Comparison of ENCODE assay signal across 20 cellular contexts in genomic region chr20:5161536-5162164, GRCh38. TPM values are rescaled to one million over a fixed set of nuclear protein-coding genes. Genes with fewer than 3 reads are reported as not detected.
A peak's percentile ranks its signal among the peaks of the same experiment; 100 is the strongest.
DNase-seq lines count a peak whose midpoint lies in the region; ATAC-seq, FAIRE-seq and TF ChIP-seq lines count a peak whose summit lies in the region.
"Had no signal": no experiment of that assay in that cellular context is flagged by ENCODE, and none has a peak within 500 bp of the region (broad histone marks: within the 10 kb centered on the region; RNA-seq: fewer than 3 reads in every experiment).

No MANE protein-coding gene starts in this region.

- TF ChIP-seq CTCF in PC-9 (conservative IDR thresholded peaks at IDR 0.05) = no peak
- TF ChIP-seq CTCF in lower lobe of right lung (IDR thresholded peaks at IDR 0.05) = no peak
- no peak for TF ChIP-seq CTCF in coronary artery (IDR thresholded peaks at IDR 0.05)

- DNase-seq in Right ventricle myocardium superior (no peak), cardiac septum (ENCODE audit: low spot score) (no peak), PC-9 (no peak), lower lobe of right lung (no peak), small intestine (no peak), coronary artery (ENCODE audit: low spot score) (no peak)
- DNase-seq in activated naive CD4-positive, alpha-beta T cell treated with anti-CD3 and anti-CD28 coated beads, Interleukin-2, amount 10 ng/mL, durations not matched to agents 7 days and 5 days = no peak
- DNase-seq: C1 segment of cervical spinal cord; Caco-2; CD4-positive, alpha-beta T cell; GOT3; H7; HFFc6 had no signal

- peak overlapping the region in 3 of 10 experiments; percentile 5 to 38 (median 27); a peak in 4 of 20 replicates for H3K4me3 ChIP-seq in BLaER1 treated with 17β-estradiol and CSF1 and Interleukin-3, amounts not matched to agents 10 nM and 100 nM
- H3K4me3 ChIP-seq in PC-9 (no peak overlapping the region), lower lobe of right lung (no peak overlapping the region), small intestine (ENCODE audit: low read depth in 1 of 2, low read length in 2 of 2) (no peak overlapping the region), coronary artery (no peak overlapping the region)

- H4K20me1 ChIP-seq in BLaER1 treated with 17β-estradiol and CSF1 and Interleukin-3, amounts not matched to agents 10 nM and 100 nM = peaks cover 0 to 48% (median 0%) of the 10 kb centered on the region in 11 experiments; a peak in 6 of 22 replicates
- no peaks in the 10 kb centered on the region for H4K20me1 ChIP-seq in PC-9 (ENCODE audit: insufficient read depth)

- H3K4me1 ChIP-seq in BLaER1 treated with 17β-estradiol and CSF1 and Interleukin-3, amounts not matched to agents 10 nM and 100 nM = peaks cover 45 to 71% (median 56%) of the 10 kb centered on the region in 10 experiments
- H3K4me1 ChIP-seq in PC-9 (replicated peaks; ENCODE audit: insufficient read depth) (peaks cover 45% of the 10 kb centered on the region), lower lobe of right lung (peaks cover 31% of the 10 kb centered on the region), small intestine (ENCODE audit: control insufficient read depth in 2 of 2, insufficient read depth in 1 of 2, low read depth in 1 of 2, low read length in 1 of 2) (peaks cover 0 to 3% of the 10 kb centered on the region in 2 donors)
- H3K4me1 ChIP-seq: Caco-2 had no signal

- ATAC-seq in Right ventricle myocardium superior (ENCODE audit: poor library complexity) (peak; percentile 68), lower lobe of right lung (peak; percentile 48 to 81)
- ATAC-seq: HCT116 had no signal

- peaks cover 4% of the 10 kb centered on the region for H3K36me3 Mint-ChIP-seq in activated naive CD4-positive, alpha-beta T cell treated with anti-CD3 and anti-CD28 coated beads, Interleukin-2, amount 10 ng/mL, durations not matched to agents 7 days and 5 days

- no peaks in the 10 kb centered on the region for H3K9me2 ChIP-seq in PC-9 (ENCODE audit: insufficient read depth)

- H3K27me3 ChIP-seq in BLaER1 treated with 17β-estradiol and CSF1 and Interleukin-3, amounts not matched to agents 10 nM and 100 nM = no peaks in the 10 kb centered on the region
- H3K27me3 ChIP-seq in PC-9 (ENCODE audit: insufficient read depth, low read depth) = no peaks in the 10 kb centered on the region
- H3K27me3 ChIP-seq in lower lobe of right lung (ENCODE audit: low read depth) = no peaks in the 10 kb centered on the region
- H3K27me3 ChIP-seq in small intestine (ENCODE audit: control insufficient read depth in 2 of 2, insufficient read depth in 2 of 2, low read length in 2 of 2) = no peaks in the 10 kb centered on the region

- H2AFZ ChIP-seq in PC-9 = no peak overlapping the region

- H3K27me3 Mint-ChIP-seq in activated naive CD4-positive, alpha-beta T cell treated with anti-CD3 and anti-CD28 coated beads, Interleukin-2, amount 10 ng/mL, durations not matched to agents 7 days and 5 days = no peaks in the 10 kb centered on the region
- H3K27me3 Mint-ChIP-seq: B cell; CD4-positive, alpha-beta T cell had no signal

- peak overlapping the region in 8 of 11 experiments; percentile 1 to 82 (median 38); a peak in 11 of 22 replicates for H3K4me2 ChIP-seq in BLaER1 treated with 17β-estradiol and CSF1 and Interleukin-3, amounts not matched to agents 10 nM and 100 nM
- peak overlapping the region; percentile 45; the same call in 1 of the 2 replicates for H3K4me2 ChIP-seq in PC-9

- H3K9ac ChIP-seq in BLaER1 treated with 17β-estradiol and CSF1 and Interleukin-3, amounts not matched to agents 10 nM and 100 nM = peak overlapping the region in 2 of 11 experiments; percentile 51 to 58; a peak in 3 of 22 replicates

- H3K9me3 ChIP-seq in BLaER1 treated with 17β-estradiol and CSF1 and Interleukin-3, amounts not matched to agents 10 nM and 100 nM (replicated peaks in 1 of 11) = peaks cover 0 to 41% (median 30%) of the 10 kb centered on the region in 11 experiments; a peak in 18 of 22 replicates
- H3K9me3 ChIP-seq in PC-9 (ENCODE audit: insufficient read depth, low read depth) (no peaks in the 10 kb centered on the region), lower lobe of right lung (no peaks in the 10 kb centered on the region), small intestine (ENCODE audit: control insufficient read depth, low read depth) (no peaks in the 10 kb centered on the region)
- H3K9me3 ChIP-seq: Caco-2 had no signal

- BruUV-seq in PC-9 (replicated peaks; lab: Mats Ljungman, UMichigan) = no TSS peak

- intact Hi-C loops in Right ventricle myocardium superior (cut with DNase I) (no loop called here), cardiac septum (cut with DNase I) (no loop called here), PC-9 (cut with micrococcal nuclease; ENCODE audit: unreplicated experiment) (no loop called here), lower lobe of right lung (cut with DNase I) (no loop called here)

- peaks cover 0 to 21% (median 7%) of the 10 kb centered on the region in 11 experiments; a peak in 8 of 22 replicates for H3K36me3 ChIP-seq in BLaER1 treated with 17β-estradiol and CSF1 and Interleukin-3, amounts not matched to agents 10 nM and 100 nM
- H3K36me3 ChIP-seq in PC-9 (ENCODE audit: low read depth) (0 out of 2 replicates have a peak, but pooled peaks cover 3% of the 10 kb centered on the region), lower lobe of right lung (no peaks in the 10 kb centered on the region), small intestine (ENCODE audit: control insufficient read depth in 2 of 2, insufficient read depth in 2 of 2, low read length in 2 of 2) (no peaks in the 10 kb centered on the region)

- peaks cover 9% of the 10 kb centered on the region for H3F3A ChIP-seq in PC-9 (ENCODE audit: insufficient read depth, low read depth)

- H3K27ac Mint-ChIP-seq in activated naive CD4-positive, alpha-beta T cell treated with anti-CD3 and anti-CD28 coated beads, Interleukin-2, amount 10 ng/mL, durations not matched to agents 7 days and 5 days = no peak overlapping the region
- H3K27ac Mint-ChIP-seq: B cell; CD4-positive, alpha-beta T cell; HFFc6 had no signal

- H3K9me3 Mint-ChIP-seq in activated naive CD4-positive, alpha-beta T cell treated with anti-CD3 and anti-CD28 coated beads, Interleukin-2, amount 10 ng/mL, durations not matched to agents 7 days and 5 days = no peaks in the 10 kb centered on the region
- H3K9me3 Mint-ChIP-seq: CD4-positive, alpha-beta T cell; HFFc6 had no signal

- H3K4me1 Mint-ChIP-seq in activated naive CD4-positive, alpha-beta T cell treated with anti-CD3 and anti-CD28 coated beads, Interleukin-2, amount 10 ng/mL, durations not matched to agents 7 days and 5 days = peaks cover 19% of the 10 kb centered on the region

- H3K4me3 Mint-ChIP-seq in activated naive CD4-positive, alpha-beta T cell treated with anti-CD3 and anti-CD28 coated beads, Interleukin-2, amount 10 ng/mL, durations not matched to agents 7 days and 5 days = no peak overlapping the region
- H3K4me3 Mint-ChIP-seq: B cell; CD4-positive, alpha-beta T cell; HFFc6 had no signal

- H3K79me2 ChIP-seq in PC-9 (ENCODE audit: low read depth) = peaks cover 88% of the 10 kb centered on the region

- FAIRE-seq in small intestine (lab: Jason Lieb, UNC) = no peak
- FAIRE-seq: D721Med, G401.6, GM12891 had no signal

- WGBS in small intestine, 3 donors = 92 to 98% (median 94%) methylated on average over 6 of the region's 6 CpGs

- CTCF ChIA-PET in PC-9 (lab: Charles Lee) = no interaction called here
- CTCF ChIA-PET in activated naive CD4-positive, alpha-beta T cell treated with anti-CD3 and anti-CD28 coated beads, Interleukin-2, amount 10 ng/mL, durations not matched to agents 7 days and 5 days (lab: Charles Lee) = no interaction called here

- peak overlapping the region; percentile 12 to 64 (median 53); a peak in 16 of 22 replicates for H3K27ac ChIP-seq in BLaER1 treated with 17β-estradiol and CSF1 and Interleukin-3, amounts not matched to agents 10 nM and 100 nM
- peak overlapping the region; percentile 77 for H3K27ac ChIP-seq in PC-9
- no peak overlapping the region for H3K27ac ChIP-seq in lower lobe of right lung
- no peak overlapping the region for H3K27ac ChIP-seq in small intestine (ENCODE audit: low read depth in 1 of 2, low read length in 1 of 2)
- H3K27ac ChIP-seq in coronary artery = no peak overlapping the region
- H3K27ac ChIP-seq: HL-60 had no signal

- POLR2A ChIA-PET in PC-9 (lab: Charles Lee; ENCODE audit: unreplicated experiment) = no interaction called here

RNA-seq across cellular contexts. Expression of gene CDS2, which starts 34.8 kb away (rescaled TPM):
- 61.9 TPM for total RNA-seq in Right ventricle myocardium superior
- 84.0 TPM for total RNA-seq in cardiac septum
- 37.0 and 42.8 TPM in 2 replicates for total RNA-seq in PC-9 (2021)
- total RNA-seq in lower lobe of right lung = 63.3 TPM
- 10 to 100 TPM in 1 of 3 donors, 1 to 10 TPM in 2; 2.9 to 13.1 (median 5.1) TPM for polyA plus RNA-seq in small intestine

RNA-seq across cellular contexts. Expression of gene PCNA, which starts 41.9 kb away (rescaled TPM):
- 26.4 TPM for total RNA-seq in Right ventricle myocardium superior
- total RNA-seq in cardiac septum = 16.7 TPM
- total RNA-seq in PC-9 (2021) = 164 and 207 TPM in 2 replicates
- 48.1 TPM for total RNA-seq in lower lobe of right lung
- polyA plus RNA-seq in small intestine = 100 to 1,000 TPM in 1 of 3 donors, 10 to 100 TPM in 2; 57.6 to 144 (median 77.8) TPM

RNA-seq across cellular contexts. Expression of gene TMEM230, which starts 48.8 kb away (rescaled TPM):
- total RNA-seq in Right ventricle myocardium superior (82.7 TPM), cardiac septum (74.9 TPM), PC-9 (2021) (73.1 and 94.3 TPM in 2 replicates), lower lobe of right lung (98.9 TPM)
- polyA plus RNA-seq in small intestine = 10 to 100 TPM; 82.3 to 85.1 (median 83.2) TPM

Comparison
In these comparisons a context has a peak if more than half of its experiments do, and no peak if none do; other contexts are left out.
1. H3K27ac ChIP-seq: peak in BLaER1 treated with 17β-estradiol and CSF1 and Interleukin-3, amounts not matched to agents 10 nM and 100 nM (11 of 11) and PC-9 (single experiment); none in lower lobe of right lung (single experiment), small intestine (0 of 2) and coronary artery (0 of 2).